Comparison of ENCODE assay signal across 15 cellular contexts in the genomic region with DNA sequence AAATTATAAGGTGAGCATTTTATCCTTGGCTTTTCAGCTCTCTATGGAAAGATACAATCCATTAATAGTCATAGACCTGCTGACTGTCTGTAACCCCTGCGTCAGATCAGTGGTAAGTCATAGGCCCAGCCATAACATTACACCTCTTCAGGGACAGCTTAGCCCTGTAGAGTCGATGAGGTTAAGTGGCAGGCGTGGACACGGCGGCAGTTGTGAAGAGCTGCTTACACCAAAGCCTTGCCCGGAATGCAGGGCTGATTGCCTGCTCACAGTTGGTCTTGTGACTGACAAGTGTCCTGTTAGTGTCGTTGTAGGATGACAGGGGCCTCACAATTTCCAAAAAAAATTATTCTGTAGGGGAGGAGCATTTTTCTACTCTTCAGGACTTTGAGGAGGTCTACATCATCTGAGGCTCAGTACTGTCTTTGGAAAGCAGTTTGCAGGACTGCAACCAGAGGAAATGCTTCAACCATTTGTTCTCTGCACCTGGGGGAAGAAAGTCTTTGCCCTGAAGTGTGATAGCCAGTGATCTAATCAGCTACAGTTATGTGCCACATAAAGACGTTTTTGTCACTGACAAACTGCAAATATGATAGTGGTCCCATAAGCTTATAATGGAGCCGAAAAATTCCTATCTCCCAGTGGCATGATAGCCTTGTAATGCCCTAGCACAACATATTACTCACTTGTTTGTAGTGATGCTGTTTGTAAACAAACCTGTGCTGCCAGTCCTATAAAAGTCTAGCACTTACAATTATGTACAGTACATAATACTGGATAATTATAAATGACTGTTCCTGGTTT. TPM values are rescaled to one million over a fixed set of nuclear protein-coding genes. Genes with fewer than 3 reads are reported as not detected.
DNase-seq lines count a peak whose midpoint lies in the region; ATAC-seq, FAIRE-seq and TF ChIP-seq lines count a peak whose summit lies in the region.
"Had no signal": no experiment of that assay in that cellular context is flagged by ENCODE, and none has a peak within 500 bp of the region (broad histone marks: within the 10 kb centered on the region; RNA-seq: fewer than 3 reads in every experiment).

No MANE protein-coding gene starts in this region.

- H2BK20ac ChIP-seq in H1 (ENCODE audit: low read length) = no peak overlapping the region

- no peak overlapping the region for H2BK120ac ChIP-seq in H1 (replicated peaks; ENCODE audit: low read depth, low read length)

- no peak for TF ChIP-seq EP300 in H1 (IDR thresholded peaks at IDR 0.05; ENCODE audit: borderline replicate concordance in 1 of 2, low read depth in 2 of 2, low read length in 2 of 2)

- H3K4me3 Mint-ChIP-seq in CD4-positive, alpha-beta T cell = no peak overlapping the region
- H3K4me3 Mint-ChIP-seq in IgD-negative memory B cell = no peak overlapping the region
- no peak overlapping the region for H3K4me3 Mint-ChIP-seq in memory B cell
- H3K4me3 Mint-ChIP-seq: T-helper 1 cell treated with Interleukin-12 subunit alpha and Interleukin-12 subunit beta and Interleukin-4 antibody, amounts not matched to agents 30 μg/mL and 1 μg/mL, for 36 hours had no signal

- H3K27me3 ChIP-seq in CD4-positive, alpha-beta T cell (ENCODE audit: control insufficient read depth, insufficient read depth, low read length) = no peaks in the 10 kb centered on the region
- H3K27me3 ChIP-seq in H1 (replicated peaks in 1 of 4; ENCODE audit: control insufficient read depth in 3 of 4, extremely low read depth in 1 of 4, insufficient read depth in 3 of 4, low read length in 3 of 4) (no peaks in the 10 kb centered on the region), smooth muscle cell (ENCODE audit: low read depth) (no peaks in the 10 kb centered on the region)
- H3K27me3 ChIP-seq: BLaER1 had no signal

- TF ChIP-seq CTCF in CD4-positive, alpha-beta T cell (IDR thresholded peaks at IDR 0.05) = no peak
- no peak for TF ChIP-seq CTCF in H1 (IDR thresholded peaks at IDR 0.05; ENCODE audit: control extremely low read depth in 1 of 3, insufficient read depth in 1 of 3, low read depth in 1 of 3, low read length in 3 of 3)
- no peak for TF ChIP-seq CTCF in smooth muscle cell (IDR thresholded peaks at IDR 0.05; ENCODE audit: borderline replicate concordance, insufficient read depth, poor library complexity, severe bottlenecking)

- H2BK12ac ChIP-seq in H1 (ENCODE audit: low read depth, low read length) = no peak overlapping the region

- H3K27me3 Mint-ChIP-seq in CD4-positive, alpha-beta T cell = no peaks in the 10 kb centered on the region
- H3K27me3 Mint-ChIP-seq in IgD-negative memory B cell = no peaks in the 10 kb centered on the region
- no peaks in the 10 kb centered on the region for H3K27me3 Mint-ChIP-seq in memory B cell

- H2AFZ ChIP-seq in H1 (ENCODE audit: low read length) (no peak overlapping the region), smooth muscle cell (ENCODE audit: low read depth) (no peak overlapping the region)

- H4K91ac ChIP-seq in H1 (replicated peaks; ENCODE audit: insufficient read length, low read length) = no peak overlapping the region

- no peaks in the 10 kb centered on the region for H3F3A ChIP-seq in smooth muscle cell (ENCODE audit: low read depth)

- no peaks in the 10 kb centered on the region; the same call in 1 of the 2 replicates for H3K79me1 ChIP-seq in H1 (ENCODE audit: low read depth, low read length)

- CTCF ChIA-PET in CD4-positive, alpha-beta T cell (lab: Charles Lee) = interaction anchor here (0.7 to 1.2 kb wide), 2 partner anchors 10 to 12 kb away, joined by 3 read pairs; no protein-coding TSS in a partner anchor
- CTCF ChIA-PET in H1 (lab: Charles Lee; ENCODE audit: partially characterized antibody) = interaction anchor here (1.3 to 1.7 kb wide), 2 partner anchors 20 to 92 kb away, joined by 3 to 4 read pairs; no protein-coding TSS in a partner anchor

- TF ChIP-seq RAD21 in H1 (IDR thresholded peaks at IDR 0.05 in 1 of 2, conservative IDR thresholded peaks at IDR 0.05 in 1 of 2; ENCODE audit: low read depth in 2 of 2, low read length in 2 of 2) = no peak

- peaks cover 14% of the 10 kb centered on the region for H3K4me1 Mint-ChIP-seq in CD4-positive, alpha-beta T cell (ENCODE audit: low read depth)
- peaks cover 1 to 18% (median 5%) of the 10 kb centered on the region in 3 donors for H3K4me1 Mint-ChIP-seq in IgD-negative memory B cell
- no peaks in the 10 kb centered on the region for H3K4me1 Mint-ChIP-seq in memory B cell

- no peak for DNase-seq in CD4-positive, alpha-beta T cell
- no peak for DNase-seq in H1 (ENCODE audit: low read depth in 1 of 2, low spot score in 2 of 2)
- DNase-seq in memory B cell (ENCODE audit: low spot score in 2 of 2) = no peak
- DNase-seq in CD1c-positive myeloid dendritic cell (ENCODE audit: extremely low spot score) = no peak
- DNase-seq in NCI-H2107 treated with DMSO at 0.1 percent for 48 hours (lab: John Stamatoyannopoulos, UW; ENCODE audit: unreplicated experiment) = no peak
- DNase-seq in smooth muscle cell (lab: John Stamatoyannopoulos, UW; ENCODE audit: unreplicated experiment) = no peak
- DNase-seq: anterior cingulate cortex, cortex of kidney, NCI-H226 had no signal

- H3K9ac ChIP-seq in H1 (replicated peaks in 1 of 4; ENCODE audit: extremely low read depth in 1 of 4, low read depth in 3 of 4, low read length in 3 of 4) (no peak overlapping the region), smooth muscle cell (ENCODE audit: low read depth) (no peak overlapping the region)
- H3K9ac ChIP-seq: BLaER1 had no signal

- H3K56ac ChIP-seq in H1 (replicated peaks; ENCODE audit: insufficient read length, low read depth, low read length) = no peak overlapping the region

- H3K9me3 Mint-ChIP-seq in CD4-positive, alpha-beta T cell = no peaks in the 10 kb centered on the region
- H3K9me3 Mint-ChIP-seq in IgD-negative memory B cell (no peaks in the 10 kb centered on the region), memory B cell (no peaks in the 10 kb centered on the region)
- H3K9me3 Mint-ChIP-seq: T-helper 1 cell treated with Interleukin-12 subunit alpha and Interleukin-12 subunit beta and Interleukin-4 antibody, amounts not matched to agents 30 μg/mL and 1 μg/mL, for 36 hours had no signal

- no peaks in the 10 kb centered on the region for H3K9me3 ChIP-seq in CD4-positive, alpha-beta T cell (ENCODE audit: control insufficient read depth, low read length)
- H3K9me3 ChIP-seq in H1 (ENCODE audit: insufficient read depth in 2 of 2, low read depth in 1 of 2, low read length in 1 of 2) = no peaks in the 10 kb centered on the region
- H3K9me3 ChIP-seq in smooth muscle cell (replicated peaks; ENCODE audit: low read depth) = no peaks in the 10 kb centered on the region
- H3K9me3 ChIP-seq: BLaER1 had no signal

- H3K4me2 ChIP-seq in H1 (ENCODE audit: insufficient read depth in 1 of 2, low read depth in 2 of 2, low read length in 2 of 2) (no peak overlapping the region), smooth muscle cell (no peak overlapping the region)
- H3K4me2 ChIP-seq: BLaER1 had no signal

- POLR2A ChIA-PET in CD4-positive, alpha-beta T cell (lab: Charles Lee) = interaction anchor here (0.8 to 1.4 kb wide), 2 partner anchors 42 to 51 kb away, joined by 3 to 5 read pairs; partner anchors contain the start of genes EIF2A and SERP1
- POLR2A ChIA-PET in H1 (lab: Charles Lee; ENCODE audit: partially characterized antibody) = interaction anchor here (0.9 to 3.0 kb wide), 5 partner anchors 12 to 42 kb away, joined by 3 to 14 read pairs (median 6); partner anchors contain the start of genes EIF2A, SELENOT and SERP1

- peaks cover 0 to 5% of the 10 kb centered on the region in 2 experiments; a peak in 2 of 4 replicates for H3K79me2 ChIP-seq in H1 (ENCODE audit: control insufficient read depth in 1 of 2, insufficient read depth in 2 of 2, low read length in 2 of 2)
- peaks cover 11% of the 10 kb centered on the region for H3K79me2 ChIP-seq in smooth muscle cell (ENCODE audit: low read depth)

- H3K23ac ChIP-seq in H1 (ENCODE audit: insufficient read length) = no peak overlapping the region

- no peak overlapping the region for H3K14ac ChIP-seq in H1 (ENCODE audit: insufficient read length)

- intact Hi-C loops in CD4-positive, alpha-beta T cell (cut with DNase I, micrococcal nuclease) = no loop called here

- no peak overlapping the region for H2BK15ac ChIP-seq in H1 (ENCODE audit: low read length)

- H3K4ac ChIP-seq in H1 (replicated peaks; ENCODE audit: insufficient read length, low read depth, low read length) = no peak overlapping the region

- H3K27ac ChIP-seq in CD4-positive, alpha-beta T cell (ENCODE audit: low read depth, low read length) = no peak overlapping the region
- H3K27ac ChIP-seq in H1 (ENCODE audit: low read depth, low read length) (peak overlapping the region; percentile 38; the same call in 1 of the 2 replicates), smooth muscle cell (ENCODE audit: low read depth) (no peak overlapping the region)
- H3K27ac ChIP-seq: BLaER1, HL-60 had no signal

- H3K4me3 ChIP-seq in H1 (ENCODE audit: extremely low read depth in 1 of 4, insufficient read depth in 2 of 4, low read depth in 3 of 4, low read length in 4 of 4) = no peak overlapping the region
- H3K4me3 ChIP-seq in smooth muscle cell = no peak overlapping the region
- H3K4me3 ChIP-seq: BLaER1 had no signal

- H3K18ac ChIP-seq in H1 (ENCODE audit: extremely low read depth, low read length) = no peak overlapping the region

- peaks cover 2% of the 10 kb centered on the region in 2 experiments for H4K20me1 ChIP-seq in H1 (replicated peaks in 1 of 2; ENCODE audit: control insufficient read depth in 1 of 2, insufficient read depth in 2 of 2, low read length in 2 of 2)
- H4K20me1 ChIP-seq in smooth muscle cell (ENCODE audit: low read depth) = no peaks in the 10 kb centered on the region
- H4K20me1 ChIP-seq: BLaER1 had no signal

- H4K5ac ChIP-seq in H1 (ENCODE audit: insufficient read length, low read depth, low read length) = no peak overlapping the region

- WGBS in H1 (ENCODE audit: extremely low coverage in 1 of 2, insufficient coverage in 1 of 2, insufficient read length in 1 of 2, insufficient replicate concordance in 2 of 2, low coverage in 1 of 2, low lambda C conversion rate in 2 of 2, missing lambda C conversion rate in 1 of 2), 2 experiments = 78% methylated on average over 9 of the region's 9 CpGs; no CpG with 5 or more reads in 1 of the 2 experiments
- WGBS in smooth muscle cell (ENCODE audit: low lambda C conversion rate) = 74% methylated on average over 9 of the region's 9 CpGs

- H4K8ac ChIP-seq in H1 (ENCODE audit: extremely low read depth, insufficient read depth, low read length) = no peak overlapping the region

- no peak overlapping the region for H2AK5ac ChIP-seq in H1 (ENCODE audit: low read depth, low read length)

- no peak for ATAC-seq in CD4-positive, alpha-beta T cell (ENCODE audit: poor library complexity)
- ATAC-seq in memory B cell (ENCODE audit: low read depth) (no peak), GM18511 (IDR thresholded peaks at IDR 0.05; ENCODE audit: unreplicated experiment) (no peak)
- ATAC-seq: HCT116 had no signal

- H3K4me1 ChIP-seq in H1 (replicated peaks in 1 of 4; ENCODE audit: control insufficient read depth in 3 of 4, insufficient read depth in 4 of 4, low read length in 3 of 4) (no peaks in the 10 kb centered on the region), smooth muscle cell (ENCODE audit: low read depth) (no peaks in the 10 kb centered on the region)
- H3K4me1 ChIP-seq: BLaER1 had no signal

- TF ChIP-seq POLR2A in H1 (IDR thresholded peaks at IDR 0.05; ENCODE audit: control extremely low read depth in 1 of 2, low read depth in 2 of 2, low read length in 2 of 2) = no peak

- peak; percentile 32 for FAIRE-seq in H1 (lab: Jason Lieb, UNC)

- H3K36me3 ChIP-seq in H1 (ENCODE audit: control insufficient read depth in 2 of 4, insufficient read depth in 4 of 4, low read length in 3 of 4) (peaks cover 4 to 30% (median 18%) of the 10 kb centered on the region in 4 experiments; a peak in 6 of 8 replicates), smooth muscle cell (ENCODE audit: low read depth) (peaks cover 13% of the 10 kb centered on the region)

- no peaks in the 10 kb centered on the region for H3K23me2 ChIP-seq in H1 (ENCODE audit: low read depth, low read length)

- peaks cover 47% of the 10 kb centered on the region for H3K36me3 Mint-ChIP-seq in CD4-positive, alpha-beta T cell (ENCODE audit: low read depth)
- H3K36me3 Mint-ChIP-seq in IgD-negative memory B cell = peaks cover 5% of the 10 kb centered on the region
- peaks cover 5% of the 10 kb centered on the region for H3K36me3 Mint-ChIP-seq in memory B cell

- H2BK5ac ChIP-seq in H1 (ENCODE audit: low read depth, low read length) = no peak overlapping the region

- peak overlapping the region; percentile 43 for H3K27ac Mint-ChIP-seq in CD4-positive, alpha-beta T cell
- H3K27ac Mint-ChIP-seq in IgD-negative memory B cell (peak overlapping the region in 2 of 3 donors; percentile 8 to 54), memory B cell (peak overlapping the region; percentile 57)
- H3K27ac Mint-ChIP-seq: T-helper 1 cell treated with Interleukin-12 subunit alpha and Interleukin-12 subunit beta and Interleukin-4 antibody, amounts not matched to agents 30 μg/mL and 1 μg/mL, for 36 hours had no signal

RNA-seq across cellular contexts. Expression of gene SELENOT, which starts 14.9 kb away (rescaled TPM):
- total RNA-seq in CD4-positive, alpha-beta T cell = 100 to 1,000 TPM; 110 to 115 TPM
- 213 TPM for polyA plus RNA-seq in IgD-negative memory B cell
- 74.7 and 79.0 TPM in 2 replicates for total RNA-seq in H1 (2021; fragmentation: NEBNext Ultra II Directional; extraction: Animal tissue kit (Norgen Biotek cat#: 25700))
- polyA plus RNA-seq in H1 (2011; rRNA removed) = 133 and 290 TPM in 2 replicates
- polyA plus RNA-seq in H1 (2011; cell fraction: cytosol; rRNA removed) = 182 TPM
- 131 TPM for polyA plus RNA-seq in H1 (2011; cell fraction: nucleus; rRNA removed)
- polyA plus RNA-seq in H1 (2012, experiment 1 of 2) = 82.0 to 88.0 TPM (median 84.7 TPM) in 4 replicates
- polyA plus RNA-seq in H1 (2012, experiment 2 of 2) = 7.4 TPM
- 43.2 TPM for polyA plus RNA-seq in H1 (2013, experiment 1 of 2)
- polyA plus RNA-seq in H1 (2013, experiment 2 of 2) = 51.1 TPM
- 337 and 655 TPM in 2 replicates for polyA minus RNA-seq in H1 (2011; rRNA and poly(A)+ RNA removed)
- 73.3 TPM for polyA minus RNA-seq in H1 (2011; cell fraction: cytosol; rRNA and poly(A)+ RNA removed)
- polyA minus RNA-seq in H1 (2011; cell fraction: nucleus; rRNA and poly(A)+ RNA removed) = 101 TPM
- 92.5 and 93.0 TPM in 2 replicates for total RNA-seq in smooth muscle cell
- polyA plus RNA-seq in smooth muscle cell = 122 and 128 TPM in 2 replicates

RNA-seq across cellular contexts. Expression of gene EIF2A, which starts 41.6 kb away (rescaled TPM):
- 100 to 1,000 TPM; 115 to 122 TPM for total RNA-seq in CD4-positive, alpha-beta T cell
- polyA plus RNA-seq in IgD-negative memory B cell = 34.1 TPM
- 87.5 and 91.6 TPM in 2 replicates for total RNA-seq in H1 (2021; fragmentation: NEBNext Ultra II Directional; extraction: Animal tissue kit (Norgen Biotek cat#: 25700))
- 32.1 and 59.3 TPM in 2 replicates for polyA plus RNA-seq in H1 (2011; rRNA removed)
- polyA plus RNA-seq in H1 (2011; cell fraction: cytosol; rRNA removed) = 71.8 TPM
- 31.5 TPM for polyA plus RNA-seq in H1 (2011; cell fraction: nucleus; rRNA removed)
- polyA plus RNA-seq in H1 (2012, experiment 1 of 2) = 44.9 to 86.0 TPM (median 57.5 TPM) in 4 replicates
- polyA plus RNA-seq in H1 (2012, experiment 2 of 2) = 9.7 TPM
- 84.7 TPM for polyA plus RNA-seq in H1 (2013, experiment 1 of 2)
- 75.5 TPM for polyA plus RNA-seq in H1 (2013, experiment 2 of 2)
- polyA minus RNA-seq in H1 (2011; rRNA and poly(A)+ RNA removed) = 103 and 125 TPM in 2 replicates
- polyA minus RNA-seq in H1 (2011; cell fraction: cytosol; rRNA and poly(A)+ RNA removed) = 36.3 TPM
- 109 TPM for polyA minus RNA-seq in H1 (2011; cell fraction: nucleus; rRNA and poly(A)+ RNA removed)
- total RNA-seq in smooth muscle cell = 155 and 166 TPM in 2 replicates
- 34.0 and 44.1 TPM in 2 replicates for polyA plus RNA-seq in smooth muscle cell

RNA-seq across cellular contexts. Expression of gene SERP1, which starts 41.9 kb away (rescaled TPM):
- total RNA-seq in CD4-positive, alpha-beta T cell = 100 to 1,000 TPM; 141 to 147 TPM
- polyA plus RNA-seq in IgD-negative memory B cell = 120 TPM
- 98.2 and 111 TPM in 2 replicates for total RNA-seq in H1 (2021; fragmentation: NEBNext Ultra II Directional; extraction: Animal tissue kit (Norgen Biotek cat#: 25700))
- 90.3 and 167 TPM in 2 replicates for polyA plus RNA-seq in H1 (2011; rRNA removed)
- polyA plus RNA-seq in H1 (2011; cell fraction: cytosol; rRNA removed) = 115 TPM
- polyA plus RNA-seq in H1 (2011; cell fraction: nucleus; rRNA removed) = 91.6 TPM
- 60.7 to 77.7 TPM (median 70.0 TPM) in 4 replicates for polyA plus RNA-seq in H1 (2012, experiment 1 of 2)
- 30.7 TPM for polyA plus RNA-seq in H1 (2012, experiment 2 of 2)
- 72.6 TPM for polyA plus RNA-seq in H1 (2013, experiment 1 of 2)
- polyA plus RNA-seq in H1 (2013, experiment 2 of 2) = 79.6 TPM
- polyA minus RNA-seq in H1 (2011; rRNA and poly(A)+ RNA removed) = 29.8 and 37.0 TPM in 2 replicates
- 113 TPM for polyA minus RNA-seq in H1 (2011; cell fraction: cytosol; rRNA and poly(A)+ RNA removed)
- polyA minus RNA-seq in H1 (2011; cell fraction: nucleus; rRNA and poly(A)+ RNA removed) = 96.7 TPM
- total RNA-seq in smooth muscle cell = 268 TPM in 2 replicates
- polyA plus RNA-seq in smooth muscle cell = 202 and 247 TPM in 2 replicates
